In genomic region chr18:41933778-41934177, GRCh38 we compare ENCODE assay signal across 15 cellular contexts. TPM values are rescaled to one million over a fixed set of nuclear protein-coding genes. Genes with fewer than 3 reads are reported as not detected.
A peak's percentile ranks its signal among the peaks of the same experiment; 100 is the strongest.
DNase-seq lines count a peak whose midpoint lies in the region; ATAC-seq, FAIRE-seq and TF ChIP-seq lines count a peak whose summit lies in the region.
"Had no signal": no experiment of that assay in that cellular context is flagged by ENCODE, and none has a peak within 500 bp of the region (broad histone marks: within the 10 kb centered on the region; RNA-seq: fewer than 3 reads in every experiment).

No MANE protein-coding gene starts in this region.

- no peaks in the 10 kb centered on the region for H3K79me1 ChIP-seq in H9 (ENCODE audit: insufficient read depth, low read depth, low read length, poor library complexity, severe bottlenecking)

- no peak overlapping the region for H4K91ac ChIP-seq in H9 (ENCODE audit: insufficient read length, low read depth, low read length)

- no CpG with 5 or more reads among the region's 4 CpGs for WGBS in H9 (ENCODE audit: extremely low coverage, insufficient read length, low lambda C conversion rate)
- 60% methylated on average over 4 of the region's 4 CpGs for WGBS in GM12878 (ENCODE audit: insufficient coverage, insufficient replicate concordance, low lambda C conversion rate, missing lambda C conversion rate)
- WGBS in spleen, 5 donors: 73 to 89% (median 87%) methylated on average over 4 of the region's 4 CpGs

- H2AFZ ChIP-seq in H9 (ENCODE audit: low read length) (no peak overlapping the region), GM12878 (ENCODE audit: control insufficient read depth, low read depth, low read length) (no peak overlapping the region; the same call in 1 of the 2 replicates)

- H3K27ac ChIP-seq in H9 (ENCODE audit: insufficient read length, low read depth, low read length) (no peak overlapping the region), GM12878 (ENCODE audit: control insufficient read depth, insufficient read depth) (no peak overlapping the region), spleen (no peak overlapping the region)
- H3K27ac ChIP-seq: BLaER1 treated with 17β-estradiol and CSF1 and Interleukin-3, amounts not matched to agents 10 nM and 100 nM; KMS-11 had no signal

- H3K9me3 ChIP-seq in H9 (ENCODE audit: control insufficient read depth, low read depth, low read length) (no peaks in the 10 kb centered on the region), GM12878 (replicated peaks; ENCODE audit: control insufficient read depth, insufficient read depth, low read length) (no peaks in the 10 kb centered on the region; the same call in 2 of the 3 replicates), spleen (no peaks in the 10 kb centered on the region)
- H3K9me3 ChIP-seq: BLaER1 treated with 17β-estradiol and CSF1 and Interleukin-3, amounts not matched to agents 10 nM and 100 nM had no signal

- no peak overlapping the region for H3K9ac ChIP-seq in H9 (ENCODE audit: extremely low read depth, insufficient read length, low read length)
- H3K9ac ChIP-seq in GM12878 (ENCODE audit: control insufficient read depth, insufficient read depth, low read length): no peak overlapping the region
- H3K9ac ChIP-seq: BLaER1 treated with 17β-estradiol and CSF1 and Interleukin-3, amounts not matched to agents 10 nM and 100 nM; KMS-11 had no signal

- no peak overlapping the region for H2BK120ac ChIP-seq in H9 (ENCODE audit: low read depth, low read length, poor library complexity, severe bottlenecking)

- H4K5ac ChIP-seq in H9 (ENCODE audit: insufficient read length, low read depth, low read length): no peak overlapping the region

- POLR2A ChIA-PET in GM12878 (lab: Charles Lee): no interaction called here

- no peak overlapping the region for H3K4ac ChIP-seq in H9 (ENCODE audit: low read depth, low read length)

- no peak for FAIRE-seq in GM12878 (lab: Jason Lieb, UNC)
- FAIRE-seq: GM12891, GM19239, H54 had no signal

- no TSS peak for BruUV-seq in GM12878 (replicated peaks; lab: Mats Ljungman, UMichigan)

- in situ Hi-C loops in GM12878 (cut with MboI): no loop called here

- TF ChIP-seq CTCF in H9 (conservative IDR thresholded peaks at IDR 0.05): no peak
- no peak for TF ChIP-seq CTCF in GM12878 (IDR thresholded peaks at IDR 0.05 in 2 of 3, conservative IDR thresholded peaks at IDR 0.05 in 1 of 3; ENCODE audit: control insufficient read depth in 2 of 3, extremely low read depth in 1 of 3, insufficient read depth in 1 of 3, low read depth in 3 of 3, low read length in 3 of 3)
- no peak for TF ChIP-seq CTCF in spleen (IDR thresholded peaks at IDR 0.05 in 8 of 11, conservative IDR thresholded peaks at IDR 0.05 in 3 of 11)

- TF ChIP-seq POLR2A in GM12878 (IDR thresholded peaks at IDR 0.05; ENCODE audit: low read depth, low read length) (no peak), spleen (IDR thresholded peaks at IDR 0.05) (no peak)

- H2BK20ac ChIP-seq in H9 (ENCODE audit: low read depth, low read length, poor library complexity, severe bottlenecking): no peak overlapping the region

- intact Hi-C loops in GM12878 (cut with micrococcal nuclease; ENCODE audit: unreplicated experiment) (no loop called here), spleen (cut with DNase I; ENCODE audit: low total_unique reads) (no loop called here), Right ventricle myocardium inferior (cut with DNase I) (no loop called here)

- SMC1A ChIA-PET in GM12878 (lab: Charles Lee; ENCODE audit: uncharacterized antibody, unreplicated experiment): interaction anchor here (1.0 kb wide), 1 partner anchor 9 kb away, joined by 4 read pairs; no protein-coding TSS in a partner anchor

- no peak overlapping the region for H2BK12ac ChIP-seq in H9 (ENCODE audit: insufficient read length, low read depth, low read length)

- no peak overlapping the region for H3K18ac ChIP-seq in H9 (ENCODE audit: insufficient read length, low read depth, low read length)

- no peaks in the 10 kb centered on the region for H3K36me3 Mint-ChIP-seq in H9 (ENCODE audit: insufficient read depth in 1 of 3, low read depth in 3 of 3)
- H3K36me3 Mint-ChIP-seq: CD4-positive, CD25-positive, alpha-beta regulatory T cell; IgD-negative memory B cell had no signal

- no peaks in the 10 kb centered on the region for H3K9me3 Mint-ChIP-seq in H9

- H3K27me3 ChIP-seq in H9 (ENCODE audit: insufficient read depth, low read length): no peaks in the 10 kb centered on the region
- H3K27me3 ChIP-seq in GM12878 (replicated peaks in 1 of 2; ENCODE audit: control insufficient read depth in 2 of 2, insufficient read depth in 2 of 2, low read length in 1 of 2): no peaks in the 10 kb centered on the region
- peaks cover 0 to 10% (median 0%) of the 10 kb centered on the region in 7 donors for H3K27me3 ChIP-seq in spleen (replicated peaks in 1 of 7)
- H3K27me3 ChIP-seq: BLaER1 treated with 17β-estradiol and CSF1 and Interleukin-3, amounts not matched to agents 10 nM and 100 nM had no signal

- H3K4me3 ChIP-seq in GM12878 (no peak overlapping the region), spleen (no peak overlapping the region)
- H3K4me3 ChIP-seq: BLaER1 treated with 17β-estradiol and CSF1 and Interleukin-3, amounts not matched to agents 10 nM and 100 nM had no signal

- H3K79me2 ChIP-seq in H9 (ENCODE audit: insufficient read depth, low read length) (no peaks in the 10 kb centered on the region), GM12878 (ENCODE audit: control insufficient read depth, insufficient read depth, low read length) (no peaks in the 10 kb centered on the region)

- RAD21 ChIA-PET in GM12878 (lab: Charles Lee; ENCODE audit: unreplicated experiment): no interaction called here

- H3K27me3 Mint-ChIP-seq in H9 (ENCODE audit: low read depth): no peaks in the 10 kb centered on the region
- H3K27me3 Mint-ChIP-seq: IgD-negative memory B cell had no signal

- H3K27ac Mint-ChIP-seq in H9: no peak overlapping the region
- H3K27ac Mint-ChIP-seq: CD4-positive, CD25-positive, alpha-beta regulatory T cell; IgD-negative memory B cell had no signal

- H3T11ph ChIP-seq in H9 (ENCODE audit: low read length): no peak overlapping the region

- H3K4me2 ChIP-seq in H9 (ENCODE audit: insufficient read depth, insufficient read length, low read length) (no peak overlapping the region), GM12878 (ENCODE audit: control insufficient read depth, insufficient read depth) (no peak overlapping the region)
- H3K4me2 ChIP-seq: BLaER1 treated with 17β-estradiol and CSF1 and Interleukin-3, amounts not matched to agents 10 nM and 100 nM; KMS-11 had no signal

- no peak for TF ChIP-seq EP300 in GM12878 (IDR thresholded peaks at IDR 0.05; ENCODE audit: borderline replicate concordance in 1 of 2, control insufficient read depth in 1 of 2, low read depth in 2 of 2, low read length in 2 of 2)

- ATAC-seq in GM12878 (peak; percentile 45), Right ventricle myocardium inferior (no peak)

- H3K36me3 ChIP-seq in GM12878 (ENCODE audit: control insufficient read depth in 2 of 2, insufficient read depth in 2 of 2, low read length in 1 of 2) (no peaks in the 10 kb centered on the region), spleen (no peaks in the 10 kb centered on the region)
- H3K36me3 ChIP-seq: BLaER1 treated with 17β-estradiol and CSF1 and Interleukin-3, amounts not matched to agents 10 nM and 100 nM had no signal

- DNase-seq in H9 (peak; percentile 74), GM12878 (ENCODE audit: low read depth, low spot score) (no peak), iPS-NIHi11 (ENCODE audit: low spot score) (peak; percentile 25), hepatic stellate cell (ENCODE audit: low spot score) (no peak), spleen (no peak), NCI-H128 (lab: John Stamatoyannopoulos, UW; ENCODE audit: unreplicated experiment) (no peak), Right ventricle myocardium inferior (ENCODE audit: missing footprints) (no peak)
- DNase-seq: ACHN; CD4-positive, CD25-positive, alpha-beta regulatory T cell had no signal

- no peak overlapping the region for H2BK5ac ChIP-seq in H9 (ENCODE audit: insufficient read length, low read length)

- TF ChIP-seq RAD21 in GM12878 (IDR thresholded peaks at IDR 0.05; ENCODE audit: insufficient read depth, low read depth, low read length): no peak

- no peak overlapping the region for H2AK5ac ChIP-seq in H9 (ENCODE audit: insufficient read length, low read length)

- H3K4me1 ChIP-seq in H9 (ENCODE audit: insufficient read depth, low read length) (no peaks in the 10 kb centered on the region), GM12878 (ENCODE audit: control insufficient read depth, insufficient read depth, low read length) (no peaks in the 10 kb centered on the region), spleen (no peaks in the 10 kb centered on the region)

- no peak overlapping the region for H2BK15ac ChIP-seq in H9 (ENCODE audit: low read depth, low read length)

- H3K4me3 Mint-ChIP-seq in H9: no peak overlapping the region
- H3K4me3 Mint-ChIP-seq: CD4-positive, CD25-positive, alpha-beta regulatory T cell; IgD-negative memory B cell had no signal

- no peak overlapping the region for H3K14ac ChIP-seq in H9 (ENCODE audit: insufficient read depth, low read length)

- H4K8ac ChIP-seq in H9 (replicated peaks; ENCODE audit: insufficient read length, low read depth, low read length): no peak overlapping the region

- peaks cover 6 to 16% of the 10 kb centered on the region in 2 experiments for H3K4me1 Mint-ChIP-seq in H9

- CTCF ChIA-PET in GM12878 (lab: Yijun Ruan, JAX): interaction anchor here (0.9 to 1.1 kb wide), 2 partner anchors 9 to 22 kb away, joined by 3 to 4 read pairs; no protein-coding TSS in a partner anchor

- H3K23me2 ChIP-seq in H9 (ENCODE audit: insufficient read length, low read depth, low read length, poor library complexity, severe bottlenecking): no peaks in the 10 kb centered on the region

- H3K23ac ChIP-seq in H9 (ENCODE audit: insufficient read length, low read depth, low read length): no peak overlapping the region

- H4K20me1 ChIP-seq in H9 (ENCODE audit: control insufficient read depth, insufficient read depth, insufficient read length) (no peaks in the 10 kb centered on the region), GM12878 (ENCODE audit: control insufficient read depth, insufficient read depth) (no peaks in the 10 kb centered on the region)
- H4K20me1 ChIP-seq: BLaER1 treated with 17β-estradiol and CSF1 and Interleukin-3, amounts not matched to agents 10 nM and 100 nM had no signal

- no peak overlapping the region for H3K56ac ChIP-seq in H9 (ENCODE audit: insufficient read length, low read depth, low read length)

RNA-seq across cellular contexts. Expression of gene PIK3C3, which starts 21.3 kb away (rescaled TPM):
- total RNA-seq in H9 (2021) (48.8 and 52.4 TPM in 2 replicates), GM12878 (2014; rRNA removed) (14.4 and 24.7 TPM in 2 replicates), GM12878 (2014; rRNA removed; fragmentation: Illumina TruSeq; extraction: Trizol) (30.8 and 37.4 TPM in 2 replicates), GM12878 (2021) (33.8 and 33.9 TPM in 2 replicates), spleen (10 to 100 TPM; 49.1 to 77.3 (median 67.8) TPM), Right ventricle myocardium inferior (30.6 TPM)
- 376 and 389 TPM in 2 replicates for total RNA-seq in GM12878 (2013; cell fraction: nucleolus; rRNA removed)
- polyA plus RNA-seq in GM12878 (2011; ENCODE audit: low read depth): 30.6 TPM
- polyA plus RNA-seq in GM12878 (2011; rRNA removed) (131 and 208 TPM in 2 replicates), GM12878 (2014; fragmentation: Illumina TruSeq; extraction: Trizol) (26.6 and 34.2 TPM in 2 replicates), GM12878 (2014; fragmentation: Nextera tagmentation; extraction: Ambion mirVana) (10 to 100 TPM; 20.1 to 37.7 TPM), GM12878 (2014; rRNA removed) (22.5 and 24.0 TPM in 2 replicates), GM12878 (2016; fragmentation: Nextera tagmentation; extraction: Ambion mirVana) (10 to 100 TPM; 41.8 to 42.6 TPM), spleen (10 to 100 TPM; 22.8 to 31.0 (median 29.5) TPM)
- 59.0 and 78.0 TPM in 2 replicates for polyA plus RNA-seq in GM12878 (2011; cell fraction: cytosol; rRNA removed)
- 118 and 123 TPM in 2 replicates for polyA plus RNA-seq in GM12878 (2011; cell fraction: nucleus; rRNA removed)
- 36.9 and 52.3 TPM in 2 replicates for polyA plus RNA-seq in GM12878 (2012)
- polyA minus RNA-seq in GM12878 (2011; rRNA and poly(A)+ RNA removed): 164 and 202 TPM in 2 replicates
- polyA minus RNA-seq in GM12878 (2011; cell fraction: cytosol; rRNA and poly(A)+ RNA removed): 30.2 and 36.2 TPM in 2 replicates
- polyA minus RNA-seq in GM12878 (2011; cell fraction: nucleus; rRNA and poly(A)+ RNA removed): 163 and 245 TPM in 2 replicates

Comparison
In these comparisons a context has a peak if more than half of its experiments do, and no peak if none do; other contexts are left out.
1. DNase-seq: peak in H9 (single experiment) and iPS-NIHi11 (single experiment); none in GM12878 (single experiment), hepatic stellate cell (single experiment), spleen (single experiment), NCI-H128 (single experiment) and Right ventricle myocardium inferior (single experiment).